1 cellular context compared by ENCODE assay signal in genomic region chr3:122679085-122679466, GRCh38.
TF ChIP-seq lines count a peak whose summit lies in the region.

No MANE protein-coding gene starts in this region.

TF ChIP-seq in GM12878, 131 proteins besides CTCF, POLR2A, EP300 and RAD21 (continued from another document):
- TF ChIP-seq, protein P1, sequence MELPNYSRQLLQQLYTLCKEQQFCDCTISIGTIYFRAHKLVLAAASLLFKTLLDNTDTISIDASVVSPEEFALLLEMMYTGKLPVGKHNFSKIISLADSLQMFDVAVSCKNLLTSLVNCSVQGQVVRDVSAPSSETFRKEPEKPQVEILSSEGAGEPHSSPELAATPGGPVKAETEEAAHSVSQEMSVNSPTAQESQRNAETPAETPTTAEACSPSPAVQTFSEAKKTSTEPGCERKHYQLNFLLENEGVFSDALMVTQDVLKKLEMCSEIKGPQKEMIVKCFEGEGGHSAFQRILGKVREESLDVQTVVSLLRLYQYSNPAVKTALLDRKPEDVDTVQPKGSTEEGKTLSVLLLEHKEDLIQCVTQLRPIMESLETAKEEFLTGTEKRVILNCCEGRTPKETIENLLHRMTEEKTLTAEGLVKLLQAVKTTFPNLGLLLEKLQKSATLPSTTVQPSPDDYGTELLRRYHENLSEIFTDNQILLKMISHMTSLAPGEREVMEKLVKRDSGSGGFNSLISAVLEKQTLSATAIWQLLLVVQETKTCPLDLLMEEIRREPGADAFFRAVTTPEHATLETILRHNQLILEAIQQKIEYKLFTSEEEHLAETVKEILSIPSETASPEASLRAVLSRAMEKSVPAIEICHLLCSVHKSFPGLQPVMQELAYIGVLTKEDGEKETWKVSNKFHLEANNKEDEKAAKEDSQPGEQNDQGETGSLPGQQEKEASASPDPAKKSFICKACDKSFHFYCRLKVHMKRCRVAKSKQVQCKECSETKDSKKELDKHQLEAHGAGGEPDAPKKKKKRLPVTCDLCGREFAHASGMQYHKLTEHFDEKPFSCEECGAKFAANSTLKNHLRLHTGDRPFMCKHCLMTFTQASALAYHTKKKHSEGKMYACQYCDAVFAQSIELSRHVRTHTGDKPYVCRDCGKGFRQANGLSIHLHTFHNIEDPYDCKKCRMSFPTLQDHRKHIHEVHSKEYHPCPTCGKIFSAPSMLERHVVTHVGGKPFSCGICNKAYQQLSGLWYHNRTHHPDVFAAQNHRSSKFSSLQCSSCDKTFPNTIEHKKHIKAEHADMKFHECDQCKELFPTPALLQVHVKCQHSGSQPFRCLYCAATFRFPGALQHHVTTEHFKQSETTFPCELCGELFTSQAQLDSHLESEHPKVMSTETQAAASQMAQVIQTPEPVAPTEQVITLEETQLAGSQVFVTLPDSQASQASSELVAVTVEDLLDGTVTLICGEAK (IDR thresholded peaks at IDR 0.05; ENCODE audit: borderline replicate concordance), result peak; percentile 43; the same call in 1 of the 2 replicates
- TF ChIP-seq ASH2L (IDR thresholded peaks at IDR 0.05; ENCODE audit: borderline replicate concordance, low read depth), result no peak
- TF ChIP-seq BHLHE40 (IDR thresholded peaks at IDR 0.05; ENCODE audit: borderline replicate concordance in 1 of 2, low read depth in 2 of 2, low read length in 1 of 2), result 0 out of 4 replicates have a peak, but pooled peaks of 1 of the 2 experiments have one; percentile 18
- no peak for TF ChIP-seq CEBPB (IDR thresholded peaks at IDR 0.05; ENCODE audit: borderline replicate concordance in 1 of 2, low read depth in 2 of 2, low read length in 2 of 2)
- TF ChIP-seq EGR1 (IDR thresholded peaks at IDR 0.05; ENCODE audit: borderline replicate concordance in 1 of 2, low read depth in 2 of 2, low read length in 2 of 2), result 0 out of 3 replicates have a peak, but pooled peaks of 1 of the 2 experiments have one; percentile 27
- no peak for TF ChIP-seq YBX1 (IDR thresholded peaks at IDR 0.05)
- TF ChIP-seq MXI1 (IDR thresholded peaks at IDR 0.05; ENCODE audit: low read depth, low read length), result 0 out of 2 replicates have a peak, but pooled peaks have one; percentile 37
